ENCODE assay signal across 1 cellular context in the genomic region with DNA sequence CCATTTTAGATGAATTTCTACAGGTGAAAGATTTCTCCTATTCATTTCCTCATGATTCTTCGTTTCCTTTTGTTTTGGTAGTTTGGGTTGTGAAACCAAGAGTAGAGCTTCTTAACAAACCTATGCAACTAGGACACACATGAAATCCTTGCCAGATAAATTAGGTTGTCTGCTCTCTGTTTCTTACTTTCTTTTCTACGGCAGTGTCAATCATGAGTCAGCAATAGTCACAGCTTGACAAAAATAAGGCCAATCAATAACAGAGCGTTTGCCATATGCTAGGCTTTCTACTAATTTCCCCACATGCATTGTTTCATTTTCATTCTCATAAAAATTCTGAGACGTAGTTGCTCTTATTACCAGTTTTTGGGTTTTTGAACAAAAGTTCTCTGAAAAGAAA.
TF ChIP-seq lines count a peak whose summit lies in the region.

No MANE protein-coding gene starts in this region.

TF ChIP-seq in GM12878, 131 proteins besides CTCF, POLR2A, EP300 and RAD21:
- TF ChIP-seq, protein P1, sequence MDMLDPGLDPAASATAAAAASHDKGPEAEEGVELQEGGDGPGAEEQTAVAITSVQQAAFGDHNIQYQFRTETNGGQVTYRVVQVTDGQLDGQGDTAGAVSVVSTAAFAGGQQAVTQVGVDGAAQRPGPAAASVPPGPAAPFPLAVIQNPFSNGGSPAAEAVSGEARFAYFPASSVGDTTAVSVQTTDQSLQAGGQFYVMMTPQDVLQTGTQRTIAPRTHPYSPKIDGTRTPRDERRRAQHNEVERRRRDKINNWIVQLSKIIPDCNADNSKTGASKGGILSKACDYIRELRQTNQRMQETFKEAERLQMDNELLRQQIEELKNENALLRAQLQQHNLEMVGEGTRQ (IDR thresholded peaks at IDR 0.05; ENCODE audit: borderline replicate concordance, low read depth, low read length) = no peak
- TF ChIP-seq, protein P2, sequence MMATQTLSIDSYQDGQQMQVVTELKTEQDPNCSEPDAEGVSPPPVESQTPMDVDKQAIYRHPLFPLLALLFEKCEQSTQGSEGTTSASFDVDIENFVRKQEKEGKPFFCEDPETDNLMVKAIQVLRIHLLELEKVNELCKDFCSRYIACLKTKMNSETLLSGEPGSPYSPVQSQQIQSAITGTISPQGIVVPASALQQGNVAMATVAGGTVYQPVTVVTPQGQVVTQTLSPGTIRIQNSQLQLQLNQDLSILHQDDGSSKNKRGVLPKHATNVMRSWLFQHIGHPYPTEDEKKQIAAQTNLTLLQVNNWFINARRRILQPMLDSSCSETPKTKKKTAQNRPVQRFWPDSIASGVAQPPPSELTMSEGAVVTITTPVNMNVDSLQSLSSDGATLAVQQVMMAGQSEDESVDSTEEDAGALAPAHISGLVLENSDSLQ (IDR thresholded peaks at IDR 0.05) = peak; percentile 81
- TF ChIP-seq SPI1 (IDR thresholded peaks at IDR 0.05; ENCODE audit: borderline replicate concordance, insufficient read depth, low read depth, low read length) = no peak
